Comparison of ENCODE assay signal across 8 cellular contexts in genomic region chr10:93376372-93377296, GRCh38.
A peak's percentile ranks its signal among the peaks of the same experiment; 100 is the strongest.
DNase-seq lines count a peak whose midpoint lies in the region; ATAC-seq and TF ChIP-seq lines count a peak whose summit lies in the region.

No MANE protein-coding gene starts in this region.

- H3K4me3 ChIP-seq in fibroblast of the aortic adventitia (ENCODE audit: low read depth, low read length) (peak overlapping the region; percentile 26), vagina (peak overlapping the region in 1 of 2 donors; percentile 4)

- ATAC-seq in HG03280 (IDR thresholded peaks at IDR 0.05; ENCODE audit: unreplicated experiment) (peak; percentile 65), natural killer cell (peak; percentile 69 to 90 (median 88))
- ATAC-seq in activated T-cell treated with anti-CD3 and anti-CD28 coated beads, Interleukin-2, amount 50 U/mL, for 4 hours: peak; percentile 46 to 47

- H3K4me3 Mint-ChIP-seq in activated T-cell treated with anti-CD3 and anti-CD28 coated beads, Interleukin-2, amount 50 U/mL, for 4 hours: no peak overlapping the region
- no peak overlapping the region for H3K4me3 Mint-ChIP-seq in natural killer cell

- no peaks in the 10 kb centered on the region for H3K27me3 ChIP-seq in vagina

- TF ChIP-seq POLR2A in vagina (IDR thresholded peaks at IDR 0.05): no peak

- peaks cover 27% of the 10 kb centered on the region for H3K4me1 ChIP-seq in vagina

- no peak overlapping the region for H3K27ac Mint-ChIP-seq in natural killer cell

- no peaks in the 10 kb centered on the region for H3K9me3 Mint-ChIP-seq in activated T-cell treated with anti-CD3 and anti-CD28 coated beads, Interleukin-2, amount 50 U/mL, for 4 hours
- H3K9me3 Mint-ChIP-seq in natural killer cell: no peaks in the 10 kb centered on the region

- H3K9me3 ChIP-seq in vagina: no peaks in the 10 kb centered on the region

- H3K36me3 Mint-ChIP-seq in activated T-cell treated with anti-CD3 and anti-CD28 coated beads, Interleukin-2, amount 50 U/mL, for 4 hours (ENCODE audit: insufficient read depth): peaks cover 14% of the 10 kb centered on the region
- no peaks in the 10 kb centered on the region for H3K36me3 Mint-ChIP-seq in natural killer cell

- TF ChIP-seq CTCF in fibroblast of the aortic adventitia (IDR thresholded peaks at IDR 0.05; ENCODE audit: insufficient read depth, low read length) (peak; percentile 95), natural killer cell (IDR thresholded peaks at IDR 0.05) (peak; percentile 89), vagina (IDR thresholded peaks at IDR 0.05) (peak; percentile 78 to 96 (median 92))

- peaks cover 0 to 64% of the 10 kb centered on the region in 2 donors for H3K36me3 ChIP-seq in vagina

- H3K27me3 Mint-ChIP-seq in activated T-cell treated with anti-CD3 and anti-CD28 coated beads, Interleukin-2, amount 50 U/mL, for 4 hours (ENCODE audit: low read depth): peaks cover 6% of the 10 kb centered on the region
- peaks cover 13 to 22% of the 10 kb centered on the region in 2 donors for H3K27me3 Mint-ChIP-seq in natural killer cell (ENCODE audit: low read depth in 2 of 2)

- H3K4me1 Mint-ChIP-seq in activated T-cell treated with anti-CD3 and anti-CD28 coated beads, Interleukin-2, amount 50 U/mL, for 4 hours (ENCODE audit: low read depth): peaks cover 27% of the 10 kb centered on the region
- peaks cover 0 to 10% of the 10 kb centered on the region in 2 donors for H3K4me1 Mint-ChIP-seq in natural killer cell

- DNase-seq in SIG-M5 treated with dmso at 0.1 percent for 504 hours (lab: John Stamatoyannopoulos, UW; ENCODE audit: unreplicated experiment) (peak; percentile 70), SIG-M5 (lab: John Stamatoyannopoulos, UW) (no peak), NCI-H748 treated with DMSO at 0.1 percent for 48 hours (lab: John Stamatoyannopoulos, UW) (peak; percentile 31), fibroblast of the aortic adventitia (ENCODE audit: low read depth) (peak; percentile 95), natural killer cell (no peak), vagina (ENCODE audit: extremely low spot score in 2 of 2) (no peak)
- peak; percentile 11 for DNase-seq in activated T-cell treated with anti-CD3 and anti-CD28 coated beads, Interleukin-2, amount 50 U/mL, for 4 hours

- H3K27ac ChIP-seq in vagina: peak overlapping the region; percentile 71

- intact Hi-C loops in natural killer cell (cut with micrococcal nuclease) (loop anchor here (1.0 kb wide), 2 partner anchors 106 to 135 kb away; partner anchors contain the start of gene MYOF), vagina (cut with DNase I) (loop anchor here (1.0 kb wide), 1 partner anchor 106 kb away; the partner anchor contains the start of gene MYOF)

Comparison
In these comparisons a context has a peak if more than half of its experiments do, and no peak if none do; other contexts are left out.
1. DNase-seq: peak in SIG-M5 treated with dmso at 0.1 percent for 504 hours (single experiment), NCI-H748 treated with DMSO at 0.1 percent for 48 hours (single experiment), activated T-cell treated with anti-CD3 and anti-CD28 coated beads, Interleukin-2, amount 50 U/mL, for 4 hours (single experiment) and fibroblast of the aortic adventitia (single experiment); none in SIG-M5 (single experiment), natural killer cell (single experiment) and vagina (0 of 2).
2. Peak in every context shown above with its lines, with median percentiles within 50 percentile points of each other: ATAC-seq and CTCF ChIP-seq.